In the genomic region with DNA sequence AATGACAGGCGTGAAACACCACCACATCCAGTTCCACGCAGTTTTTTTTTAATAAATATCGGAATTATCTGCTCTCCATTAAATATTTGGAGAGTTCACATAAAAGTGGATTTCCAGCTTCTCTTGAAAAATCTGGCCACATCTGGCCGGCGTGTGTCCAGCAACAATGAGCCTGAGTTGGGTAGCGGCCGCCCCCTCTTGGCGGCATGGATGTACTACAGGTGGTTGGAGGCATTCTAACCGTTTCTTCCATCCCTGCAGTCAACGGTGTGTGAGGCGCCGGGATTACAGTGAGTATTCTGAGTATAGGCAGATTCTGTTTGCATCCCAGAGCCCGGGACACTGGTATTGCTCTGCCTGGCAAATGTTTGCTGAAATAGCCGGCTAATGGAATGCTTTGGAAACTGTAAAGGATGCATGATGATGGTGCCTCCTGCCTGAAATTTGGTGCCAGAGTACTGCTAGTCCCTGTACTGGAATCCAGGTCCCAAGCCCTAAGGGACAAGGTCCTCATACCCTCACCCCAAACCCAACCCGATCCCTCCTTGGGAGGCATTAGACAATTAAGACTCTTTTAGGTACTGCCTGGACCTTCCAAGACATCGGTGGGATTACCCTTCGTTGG, we compare ENCODE assay signal across 8 cellular contexts. TPM values are rescaled to one million over a fixed set of nuclear protein-coding genes. Genes with fewer than 3 reads are reported as not detected.
DNase-seq lines count a peak whose midpoint lies in the region; ATAC-seq, FAIRE-seq and TF ChIP-seq lines count a peak whose summit lies in the region.

No MANE protein-coding gene starts in this region.

- peak; percentile 11 for DNase-seq in COR-L47 (lab: John Stamatoyannopoulos, UW)
- no peak for DNase-seq in LNCaP clone FGC (ENCODE audit: low read depth)
- DNase-seq in endothelial cell of umbilical vein (ENCODE audit: low read depth, low spot score): peak; percentile 67
- DNase-seq in tibial artery: peak; percentile 65 to 82
- no peak for DNase-seq in OCI-M2 (lab: John Stamatoyannopoulos, UW; ENCODE audit: unreplicated experiment)

- no peaks in the 10 kb centered on the region for H4K20me1 ChIP-seq in endothelial cell of umbilical vein (replicated peaks; ENCODE audit: control insufficient read depth, extremely low read depth, insufficient read depth, low read length)

- dilution Hi-C loops in endothelial cell of umbilical vein (cut with MboI; ENCODE audit: extremely low pct_ligation_motif_present, low sequenced_read_pairs): no loop called here

- POLR2A ChIA-PET in endothelial cell of umbilical vein (lab: Charles Lee): interaction anchor here (0.7 kb wide), 1 partner anchor 16 kb away, joined by 4 read pairs; no protein-coding TSS in a partner anchor

- no peaks in the 10 kb centered on the region for H3K79me2 ChIP-seq in endothelial cell of umbilical vein (ENCODE audit: control insufficient read depth, insufficient read depth, low read length)

- CTCF ChIA-PET in endothelial cell of umbilical vein (lab: Charles Lee): interaction anchor here (0.6 to 6.9 kb wide), 41 partner anchors 9 to 438 kb away, joined by 3 to 187 read pairs (median 7); a partner anchor contains a TSS

- H3K4me2 ChIP-seq in endothelial cell of umbilical vein (ENCODE audit: insufficient read depth, low read length): no peak overlapping the region

- no peak overlapping the region for H3K9ac ChIP-seq in endothelial cell of umbilical vein (replicated peaks; ENCODE audit: extremely low read depth, insufficient read depth, low read length)
- H3K9ac ChIP-seq in muscle layer of colon (ENCODE audit: low read length): peak overlapping the region; percentile 65

- no peak for TF ChIP-seq POLR2A in endothelial cell of umbilical vein (IDR thresholded peaks at IDR 0.05; ENCODE audit: low read depth, low read length)

- no TSS peak for BruUV-seq in endothelial cell of umbilical vein (replicated peaks; lab: Mats Ljungman, UMichigan)

- ATAC-seq in GM19023 (IDR thresholded peaks at IDR 0.05; ENCODE audit: unreplicated experiment): peak; percentile 41

- no peaks in the 10 kb centered on the region for H3K9me3 ChIP-seq in endothelial cell of umbilical vein (replicated peaks; ENCODE audit: control insufficient read depth, insufficient read depth, low read length)
- no peaks in the 10 kb centered on the region for H3K9me3 ChIP-seq in muscle layer of colon (ENCODE audit: low read length)
- H3K9me3 ChIP-seq in tibial artery: no peaks in the 10 kb centered on the region

- H3K9me1 ChIP-seq in endothelial cell of umbilical vein (replicated peaks; ENCODE audit: control insufficient read depth, extremely low read depth, insufficient read depth, low read length): no peaks in the 10 kb centered on the region

- peak; percentile 73 for FAIRE-seq in endothelial cell of umbilical vein (lab: Jason Lieb, UNC)

- TF ChIP-seq CTCF in LNCaP clone FGC (IDR thresholded peaks at IDR 0.05; ENCODE audit: control insufficient read depth, extremely low read depth, insufficient read depth) (peak; percentile 87), VCaP (conservative IDR thresholded peaks at IDR 0.05) (peak; percentile 94), endothelial cell of umbilical vein (IDR thresholded peaks at IDR 0.05; ENCODE audit: extremely low read depth in 1 of 2, insufficient read depth in 1 of 2, low read depth in 1 of 2, low read length in 2 of 2) (peak; percentile 73 to 88), tibial artery (IDR thresholded peaks at IDR 0.05) (peak; percentile 67 to 70)

- intact Hi-C loops in endothelial cell of umbilical vein (cut with micrococcal nuclease) (loop anchor here (1.0 to 2.0 kb wide), 5 partner anchors 75 to 237 kb away; no protein-coding TSS in a partner anchor), tibial artery (cut with DNase I; ENCODE audit: low total_unique reads) (loop anchor here (5.0 kb wide), 1 partner anchor 112 kb away; no protein-coding TSS in a partner anchor)

- H2AFZ ChIP-seq in endothelial cell of umbilical vein (ENCODE audit: low read depth, low read length): no peak overlapping the region

- H3K4me3 ChIP-seq in LNCaP clone FGC (ENCODE audit: low read depth, low read length) (no peak overlapping the region), endothelial cell of umbilical vein (replicated peaks in 1 of 3; ENCODE audit: insufficient read depth in 1 of 3, low read depth in 1 of 3, low read length in 3 of 3) (no peak overlapping the region), muscle layer of colon (ENCODE audit: low read depth in 1 of 2, low read length in 2 of 2) (peak overlapping the region; percentile 41 to 67), tibial artery (peak overlapping the region; percentile 34 to 40)

- H3K27ac ChIP-seq in VCaP (no peak overlapping the region), endothelial cell of umbilical vein (ENCODE audit: insufficient read depth, low read depth, low read length) (no peak overlapping the region), muscle layer of colon (ENCODE audit: low read depth, low read length) (peak overlapping the region; percentile 92), tibial artery (peak overlapping the region; percentile 58 to 85)

- no peaks in the 10 kb centered on the region for H3K4me1 ChIP-seq in endothelial cell of umbilical vein (ENCODE audit: control insufficient read depth, extremely low read depth, insufficient read depth, low read length)
- peaks cover 26% of the 10 kb centered on the region for H3K4me1 ChIP-seq in muscle layer of colon (ENCODE audit: insufficient read depth, low read length)
- peaks cover 0 to 29% (median 4%) of the 10 kb centered on the region in 4 donors for H3K4me1 ChIP-seq in tibial artery

- H3K27me3 ChIP-seq in endothelial cell of umbilical vein (ENCODE audit: control insufficient read depth in 2 of 2, insufficient read depth in 2 of 2, low read length in 2 of 2): no peaks in the 10 kb centered on the region
- no peaks in the 10 kb centered on the region for H3K27me3 ChIP-seq in muscle layer of colon (ENCODE audit: control insufficient read depth in 1 of 2, insufficient read depth in 2 of 2, low read length in 2 of 2)
- no peaks in the 10 kb centered on the region for H3K27me3 ChIP-seq in tibial artery

- H3K36me3 ChIP-seq in endothelial cell of umbilical vein (ENCODE audit: control insufficient read depth in 2 of 2, extremely low read depth in 1 of 2, insufficient read depth in 2 of 2, low read length in 2 of 2): no peaks in the 10 kb centered on the region
- H3K36me3 ChIP-seq in muscle layer of colon (ENCODE audit: insufficient read depth, low read length): no peaks in the 10 kb centered on the region
- H3K36me3 ChIP-seq in tibial artery: no peaks in the 10 kb centered on the region

TF ChIP-seq in endothelial cell of umbilical vein, 7 proteins besides CTCF, POLR2A, EP300 and RAD21:
- TF ChIP-seq, protein P1, sequence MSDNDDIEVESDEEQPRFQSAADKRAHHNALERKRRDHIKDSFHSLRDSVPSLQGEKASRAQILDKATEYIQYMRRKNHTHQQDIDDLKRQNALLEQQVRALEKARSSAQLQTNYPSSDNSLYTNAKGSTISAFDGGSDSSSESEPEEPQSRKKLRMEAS (IDR thresholded peaks at IDR 0.05; ENCODE audit: insufficient read depth, insufficient read length): no peak
- TF ChIP-seq GATA2 (IDR thresholded peaks at IDR 0.05; ENCODE audit: insufficient read depth, insufficient read length, low read depth, low read length): no peak
- no peak for TF ChIP-seq MYC (IDR thresholded peaks at IDR 0.05; ENCODE audit: low read depth, low read length)
- no peak for TF ChIP-seq EZH2 (IDR thresholded peaks at IDR 0.05; ENCODE audit: borderline replicate concordance, low read depth, low read length, severe bottlenecking)
- TF ChIP-seq FOS (IDR thresholded peaks at IDR 0.05; ENCODE audit: borderline replicate concordance, insufficient read depth, low read length): no peak
- no peak for TF ChIP-seq JUN (IDR thresholded peaks at IDR 0.05; ENCODE audit: borderline replicate concordance, insufficient read depth, insufficient read length, low read depth)
- no peak for TF ChIP-seq POLR2AphosphoS5 (IDR thresholded peaks at IDR 0.05; ENCODE audit: insufficient read depth, low read depth, low read length)

RNA-seq across cellular contexts. Expression of a gene that starts 13.6 kb away (rescaled TPM):
- total RNA-seq in endothelial cell of umbilical vein: 21.2 and 22.5 TPM in 2 replicates
- 14.0 and 14.4 TPM in 2 replicates for polyA plus RNA-seq in endothelial cell of umbilical vein
- 10.0 and 11.8 TPM in 2 replicates for polyA plus RNA-seq in endothelial cell of umbilical vein (2011; cell fraction: cytosol; rRNA removed)
- polyA plus RNA-seq in endothelial cell of umbilical vein (2011; cell fraction: nucleus; rRNA removed): 4.3 and 4.7 TPM in 2 replicates
- polyA plus RNA-seq in endothelial cell of umbilical vein (2012): 16.4 and 17.5 TPM in 2 replicates
- polyA minus RNA-seq in endothelial cell of umbilical vein: 26.7 and 28.5 TPM in 2 replicates
- polyA minus RNA-seq in endothelial cell of umbilical vein (2011; cell fraction: cytosol; rRNA and poly(A)+ RNA removed): 3.4 TPM
- 3.2 and 3.5 TPM in 2 replicates for polyA minus RNA-seq in endothelial cell of umbilical vein (2011; cell fraction: nucleus; rRNA and poly(A)+ RNA removed)

RNA-seq across cellular contexts. Expression of a gene that starts 15.5 kb away (rescaled TPM):
- total RNA-seq in endothelial cell of umbilical vein: 4.3 and 4.5 TPM in 2 replicates
- polyA plus RNA-seq in endothelial cell of umbilical vein: 4.0 and 4.1 TPM in 2 replicates
- 5.0 and 5.3 TPM in 2 replicates for polyA plus RNA-seq in endothelial cell of umbilical vein (2011; cell fraction: cytosol; rRNA removed)
- 1.9 and 2.0 TPM in 2 replicates for polyA plus RNA-seq in endothelial cell of umbilical vein (2011; cell fraction: nucleus; rRNA removed)
- polyA plus RNA-seq in endothelial cell of umbilical vein (2012): 5.4 and 10.0 TPM in 2 replicates
- 5.6 and 7.5 TPM in 2 replicates for polyA minus RNA-seq in endothelial cell of umbilical vein
- polyA minus RNA-seq in endothelial cell of umbilical vein (2011; cell fraction: cytosol; rRNA and poly(A)+ RNA removed): not detected
- 1.2 and 1.5 TPM in 2 replicates for polyA minus RNA-seq in endothelial cell of umbilical vein (2011; cell fraction: nucleus; rRNA and poly(A)+ RNA removed)

Comparison
In these comparisons a context has a peak if more than half of its experiments do, and no peak if none do; other contexts are left out.
1. DNase-seq: peak in COR-L47 (single experiment), endothelial cell of umbilical vein (single experiment) and tibial artery (2 of 2); none in LNCaP clone FGC (single experiment) and OCI-M2 (single experiment).
2. H3K4me3 ChIP-seq: peak in muscle layer of colon (2 of 2) and tibial artery (2 of 2); none in LNCaP clone FGC (single experiment) and endothelial cell of umbilical vein (0 of 3).
3. H3K27ac ChIP-seq: peak in muscle layer of colon (single experiment) and tibial artery (2 of 2); none in VCaP (single experiment) and endothelial cell of umbilical vein (single experiment).
4. Peak in every context shown above with its lines, with median percentiles within 50 percentile points of each other: CTCF ChIP-seq.